ENCODE assay signal across 23 cellular contexts in the genomic region with DNA sequence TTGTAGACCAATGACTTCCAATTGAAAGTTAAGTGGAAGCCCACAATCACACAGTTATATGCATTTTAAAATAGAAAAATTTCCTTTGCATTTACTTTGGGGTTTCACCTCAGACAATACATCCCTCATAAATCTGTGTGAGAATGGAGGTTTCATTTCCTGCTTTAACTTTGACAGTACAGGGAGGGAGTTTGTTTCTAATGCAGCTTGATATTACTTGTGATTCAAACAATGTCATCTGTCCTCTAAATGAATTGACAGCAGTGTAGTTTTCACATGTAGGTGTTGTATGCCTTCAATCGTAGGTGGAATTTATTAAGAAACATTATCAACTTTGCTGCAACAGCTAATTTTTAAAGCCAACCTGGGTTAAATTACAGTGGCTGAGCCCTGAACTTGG.
"Had no signal": no experiment of that assay in that cellular context is flagged by ENCODE, and none has a peak within 500 bp of the region (broad histone marks: within the 10 kb centered on the region; RNA-seq: fewer than 3 reads in every experiment).

No MANE protein-coding gene starts in this region.

- ATAC-seq: left cardiac atrium, left ventricle myocardium superior, mucosa of descending colon, psoas muscle, upper lobe of right lung had no signal

- H3K27ac ChIP-seq: esophagus muscularis mucosa, neutrophil, parathyroid adenoma, psoas muscle, right atrium auricular region, suprapubic skin, tibial artery, upper lobe of right lung, VCaP had no signal

- H3K4me1 ChIP-seq: parathyroid adenoma, psoas muscle, right atrium auricular region, upper lobe of right lung had no signal

- H3K9me3 ChIP-seq: mucosa of descending colon, neutrophil, psoas muscle, upper lobe of right lung had no signal

- H3K27me3 ChIP-seq: esophagus muscularis mucosa, neutrophil, right atrium auricular region, suprapubic skin, tibial artery, upper lobe of right lung had no signal

- H3K79me2 ChIP-seq: parathyroid adenoma had no signal

- H3K4me3 ChIP-seq: esophagus muscularis mucosa, mucosa of descending colon, psoas muscle, right atrium auricular region, suprapubic skin, tibial artery, upper lobe of right lung had no signal

- DNase-seq: activated CD4-positive, alpha-beta T cell treated with anti-CD3 and anti-CD28 coated beads for 4 hours; activated CD4-positive, alpha-beta T cell treated with anti-CD3 and anti-CD28 coated beads, Interleukin-2, amount 50 U/mL, for 4 hours; activated CD8-positive, alpha-beta memory T cell treated with anti-CD3 and anti-CD28 coated beads for 24 hours; activated effector memory CD4-positive, alpha-beta T cell treated with Interleukin-2 at 50 U/mL for 16 hours; activated naive CD4-positive, alpha-beta T cell treated with Interleukin-2 at 50 U/mL for 16 hours; anterior cingulate cortex; endodermal cell; foreskin melanocyte; glutamatergic neuron; left cardiac atrium; left ventricle myocardium superior; mucosa of descending colon; psoas muscle; stimulated activated naive CD4-positive, alpha-beta T cell; T-helper 1 cell; tibial artery; upper lobe of right lung had no signal

- H3K36me3 ChIP-seq: esophagus muscularis mucosa, neutrophil, right atrium auricular region, suprapubic skin, tibial artery, upper lobe of right lung had no signal

- H2AFZ ChIP-seq: parathyroid adenoma had no signal
